13 cellular contexts compared by ENCODE assay signal in genomic region chr17:58270476-58271290, GRCh38. TPM values are rescaled to one million over a fixed set of nuclear protein-coding genes. Genes with fewer than 3 reads are reported as not detected.
A peak's percentile ranks its signal among the peaks of the same experiment; 100 is the strongest.
DNase-seq lines count a peak whose midpoint lies in the region; ATAC-seq and TF ChIP-seq lines count a peak whose summit lies in the region.
"Had no signal": no experiment of that assay in that cellular context is flagged by ENCODE, and none has a peak within 500 bp of the region (broad histone marks: within the 10 kb centered on the region; RNA-seq: fewer than 3 reads in every experiment).

No MANE protein-coding gene starts in this region.

- H2BK5ac ChIP-seq in H9 (ENCODE audit: insufficient read length, low read length) = no peak overlapping the region
- H2BK5ac ChIP-seq in mesenchymal stem cell (ENCODE audit: low read depth, low read length, poor library complexity, severe bottlenecking) = no peak overlapping the region

- H3K4me1 Mint-ChIP-seq in H9 = no peaks in the 10 kb centered on the region
- H3K4me1 Mint-ChIP-seq in natural killer cell treated with Interleukin-12 subunit alpha and Interleukin-12 subunit beta and Interleukin-15 and Interleukin-18, amount 100 ng/mL, for 72 hours (ENCODE audit: low read depth in 2 of 2) = no peaks in the 10 kb centered on the region
- H3K4me1 Mint-ChIP-seq: nephron progenitor cell had no signal

- H3K56ac ChIP-seq in H9 (ENCODE audit: insufficient read length, low read depth, low read length) = no peak overlapping the region

- ATAC-seq in natural killer cell treated with Interleukin-12 subunit alpha and Interleukin-12 subunit beta and Interleukin-15 and Interleukin-18, amount 100 ng/mL, for 72 hours = no peak
- ATAC-seq: gastroesophageal sphincter had no signal

- no peak overlapping the region for H3K27ac ChIP-seq in DOHH2 (ENCODE audit: low read depth, low read length)
- H3K27ac ChIP-seq in H9 (ENCODE audit: insufficient read length, low read depth, low read length) = no peak overlapping the region
- H3K27ac ChIP-seq in mesenchymal stem cell (ENCODE audit: low read length, poor library complexity, severe bottlenecking) = no peak overlapping the region
- H3K27ac ChIP-seq: gastroesophageal sphincter had no signal

- H3F3A ChIP-seq in DOHH2 (ENCODE audit: control insufficient read depth, insufficient read depth) = no peaks in the 10 kb centered on the region

- H3K9ac ChIP-seq in H9 (ENCODE audit: extremely low read depth, insufficient read length, low read length) (no peak overlapping the region), mesenchymal stem cell (ENCODE audit: low read length) (no peak overlapping the region)

- H3K27ac Mint-ChIP-seq in H9 = no peak overlapping the region
- H3K27ac Mint-ChIP-seq in natural killer cell treated with Interleukin-12 subunit alpha and Interleukin-12 subunit beta and Interleukin-15 and Interleukin-18, amount 100 ng/mL, for 72 hours = no peak overlapping the region
- H3K27ac Mint-ChIP-seq: nephron progenitor cell had no signal

- peaks cover 14% of the 10 kb centered on the region for H3K27me3 Mint-ChIP-seq in H9 (ENCODE audit: low read depth)
- H3K27me3 Mint-ChIP-seq in natural killer cell treated with Interleukin-12 subunit alpha and Interleukin-12 subunit beta and Interleukin-15 and Interleukin-18, amount 100 ng/mL, for 72 hours = peaks cover 5 to 6% of the 10 kb centered on the region in 2 donors

- H3K18ac ChIP-seq in H9 (ENCODE audit: insufficient read length, low read depth, low read length) = no peak overlapping the region
- no peak overlapping the region for H3K18ac ChIP-seq in mesenchymal stem cell (ENCODE audit: low read depth in 1 of 2, low read length in 2 of 2)

- no peak overlapping the region for H4K91ac ChIP-seq in H9 (ENCODE audit: insufficient read length, low read depth, low read length)
- H4K91ac ChIP-seq in mesenchymal stem cell (ENCODE audit: low read length) = no peak overlapping the region

- H3K9me2 ChIP-seq in DOHH2 (replicated peaks; ENCODE audit: control insufficient read depth, low read length) = no peaks in the 10 kb centered on the region

- H3K4me2 ChIP-seq in DOHH2 (ENCODE audit: low read length) = no peak overlapping the region
- H3K4me2 ChIP-seq in H9 (ENCODE audit: insufficient read depth, insufficient read length, low read length) = no peak overlapping the region
- no peak overlapping the region for H3K4me2 ChIP-seq in mesenchymal stem cell (ENCODE audit: low read length, poor library complexity, severe bottlenecking)

- H3T11ph ChIP-seq in H9 (ENCODE audit: low read length) = no peak overlapping the region

- H3K9me3 Mint-ChIP-seq in H9 = no peaks in the 10 kb centered on the region
- no peaks in the 10 kb centered on the region for H3K9me3 Mint-ChIP-seq in natural killer cell treated with Interleukin-12 subunit alpha and Interleukin-12 subunit beta and Interleukin-15 and Interleukin-18, amount 100 ng/mL, for 72 hours
- H3K9me3 Mint-ChIP-seq: IgD-negative memory B cell, nephron progenitor cell had no signal

- no CpG with 5 or more reads among the region's 16 CpGs for WGBS in H9 (ENCODE audit: extremely low coverage, insufficient read length, low lambda C conversion rate)
- 85% methylated on average over 16 of the region's 16 CpGs for WGBS in mesenchymal stem cell

- no peak overlapping the region for H2BK12ac ChIP-seq in H9 (ENCODE audit: insufficient read length, low read depth, low read length)
- no peak overlapping the region for H2BK12ac ChIP-seq in mesenchymal stem cell (ENCODE audit: low read length in 2 of 2)

- H3K14ac ChIP-seq in H9 (ENCODE audit: insufficient read depth, low read length) (no peak overlapping the region), mesenchymal stem cell (ENCODE audit: low read length in 2 of 2) (no peak overlapping the region)

- H3K4me3 Mint-ChIP-seq in H9 = no peak overlapping the region; a peak in 1 of 5 replicates
- H3K4me3 Mint-ChIP-seq in natural killer cell treated with Interleukin-12 subunit alpha and Interleukin-12 subunit beta and Interleukin-15 and Interleukin-18, amount 100 ng/mL, for 72 hours = no peak overlapping the region
- H3K4me3 Mint-ChIP-seq: IgD-negative memory B cell, nephron progenitor cell had no signal

- no peaks in the 10 kb centered on the region for H3K79me2 ChIP-seq in DOHH2 (ENCODE audit: control insufficient read depth, low read length)
- H3K79me2 ChIP-seq in H9 (ENCODE audit: insufficient read depth, low read length) = no peaks in the 10 kb centered on the region

- H3K23me2 ChIP-seq in H9 (ENCODE audit: insufficient read length, low read depth, low read length, poor library complexity, severe bottlenecking) = no peaks in the 10 kb centered on the region

- H2AK5ac ChIP-seq in H9 (ENCODE audit: insufficient read length, low read length) = no peak overlapping the region
- no peak overlapping the region for H2AK5ac ChIP-seq in mesenchymal stem cell (ENCODE audit: low read length, severe bottlenecking)

- H4K5ac ChIP-seq in H9 (ENCODE audit: insufficient read length, low read depth, low read length) = peak overlapping the region; percentile 12

- no peaks in the 10 kb centered on the region; a peak in 1 of 7 replicates for H3K36me3 Mint-ChIP-seq in H9 (ENCODE audit: insufficient read depth in 1 of 3, low read depth in 3 of 3)
- H3K36me3 Mint-ChIP-seq in natural killer cell treated with Interleukin-12 subunit alpha and Interleukin-12 subunit beta and Interleukin-15 and Interleukin-18, amount 100 ng/mL, for 72 hours = no peaks in the 10 kb centered on the region

- no peak overlapping the region for H2BK20ac ChIP-seq in H9 (ENCODE audit: low read depth, low read length, poor library complexity, severe bottlenecking)

- no peak overlapping the region for H2BK120ac ChIP-seq in H9 (ENCODE audit: low read depth, low read length, poor library complexity, severe bottlenecking)
- no peak overlapping the region for H2BK120ac ChIP-seq in mesenchymal stem cell (ENCODE audit: low read depth, low read length)

- H2BK15ac ChIP-seq in H9 (ENCODE audit: low read depth, low read length) = no peak overlapping the region
- no peak overlapping the region for H2BK15ac ChIP-seq in mesenchymal stem cell (ENCODE audit: low read depth, poor library complexity, severe bottlenecking)

- H2AFZ ChIP-seq in H9 (ENCODE audit: low read length) = no peak overlapping the region
- H2AFZ ChIP-seq in mesenchymal stem cell (ENCODE audit: low read depth, low read length) = no peak overlapping the region

- H3K36me3 ChIP-seq in DOHH2 (ENCODE audit: control insufficient read depth, low read length) (no peaks in the 10 kb centered on the region), mesenchymal stem cell (ENCODE audit: control insufficient read depth in 1 of 2, insufficient read depth in 2 of 2, low read depth in 1 of 2, low read length in 2 of 2) (no peaks in the 10 kb centered on the region)
- H3K36me3 ChIP-seq: gastroesophageal sphincter had no signal

- H3K4ac ChIP-seq in H9 (ENCODE audit: low read depth, low read length) (no peak overlapping the region), mesenchymal stem cell (ENCODE audit: low read depth in 1 of 2, low read length in 2 of 2) (no peak overlapping the region)

- no peak overlapping the region for H4K8ac ChIP-seq in H9 (replicated peaks; ENCODE audit: insufficient read length, low read depth, low read length)
- peak overlapping the region; percentile 17 for H4K8ac ChIP-seq in mesenchymal stem cell (ENCODE audit: low read length)

- no peaks in the 10 kb centered on the region for H3K4me1 ChIP-seq in DOHH2 (ENCODE audit: control insufficient read depth, low read length)
- H3K4me1 ChIP-seq in H9 (ENCODE audit: insufficient read depth, low read length) = no peaks in the 10 kb centered on the region
- H3K4me1 ChIP-seq in mesenchymal stem cell (ENCODE audit: control insufficient read depth, insufficient read depth, low read depth, low read length) = no peaks in the 10 kb centered on the region
- H3K4me1 ChIP-seq: gastroesophageal sphincter had no signal

- H4K20me1 ChIP-seq in DOHH2 (ENCODE audit: control insufficient read depth, insufficient read depth, low read depth, low read length) (no peaks in the 10 kb centered on the region), H9 (ENCODE audit: control insufficient read depth, insufficient read depth, insufficient read length) (no peaks in the 10 kb centered on the region)

- H3K4me3 ChIP-seq in DOHH2 (ENCODE audit: low read length) (no peak overlapping the region), mesenchymal stem cell (ENCODE audit: insufficient read depth in 1 of 2, low read depth in 1 of 2, low read length in 2 of 2) (no peak overlapping the region)
- H3K4me3 ChIP-seq: gastroesophageal sphincter had no signal

- H3K23ac ChIP-seq in H9 (ENCODE audit: insufficient read length, low read depth, low read length) = no peak overlapping the region
- no peak overlapping the region for H3K23ac ChIP-seq in mesenchymal stem cell (ENCODE audit: low read length in 2 of 2)

- H3K27me3 ChIP-seq in DOHH2 (ENCODE audit: control insufficient read depth, low read length) (peaks cover 15% of the 10 kb centered on the region), H9 (ENCODE audit: insufficient read depth, low read length) (no peaks in the 10 kb centered on the region), mesenchymal stem cell (ENCODE audit: control insufficient read depth in 1 of 2, insufficient read depth in 1 of 2, low read length in 2 of 2) (peaks cover 20 to 43% of the 10 kb centered on the region in 2 experiments)

- H3K79me1 ChIP-seq in H9 (ENCODE audit: insufficient read depth, low read depth, low read length, poor library complexity, severe bottlenecking) = no peaks in the 10 kb centered on the region
- H3K79me1 ChIP-seq in mesenchymal stem cell (replicated peaks; ENCODE audit: low read length, poor library complexity, severe bottlenecking) = no peaks in the 10 kb centered on the region

- H3K9me3 ChIP-seq in DOHH2 (ENCODE audit: control insufficient read depth, insufficient read depth, low read length) = no peaks in the 10 kb centered on the region
- no peaks in the 10 kb centered on the region for H3K9me3 ChIP-seq in H9 (ENCODE audit: control insufficient read depth, low read depth, low read length)
- no peaks in the 10 kb centered on the region for H3K9me3 ChIP-seq in mesenchymal stem cell (ENCODE audit: control insufficient read depth, low read length)
- H3K9me3 ChIP-seq: gastroesophageal sphincter had no signal

- DNase-seq in H9 (peak; percentile 67), mesenchymal stem cell (no peak), T-helper 9 cell (no peak), NCI-H1048 (lab: John Stamatoyannopoulos, UW) (no peak), NCI-H2171 treated with DMSO at 0.1 percent for 48 hours (lab: John Stamatoyannopoulos, UW) (no peak)
- peak; percentile 44 for DNase-seq in activated CD8-positive, alpha-beta memory T cell treated with anti-CD3 and anti-CD28 coated beads, Interleukin-2, amount 50 U/mL, for 48 hours
- DNase-seq in natural killer cell treated with Interleukin-12 subunit alpha and Interleukin-12 subunit beta and Interleukin-15 and Interleukin-18, amount 100 ng/mL, for 72 hours (ENCODE audit: low spot score) = no peak
- DNase-seq: NCI-H2029 treated with DMSO at 0.1 percent for 48 hours; nephron progenitor cell; stimulated activated CD8-positive, alpha-beta memory T cell treated with anti-CD3 and anti-CD28 coated beads, Interleukin-4, amount 100 ng/mL, for 48 hours had no signal

- peak; percentile 56 for TF ChIP-seq CTCF in DOHH2 (IDR thresholded peaks at IDR 0.05; ENCODE audit: low read depth, low read length, poor library complexity, severe bottlenecking)
- TF ChIP-seq CTCF in H9 (conservative IDR thresholded peaks at IDR 0.05) = peak; percentile 61

RNA-seq across cellular contexts. Expression of gene MPO, which starts 10.1 kb away (rescaled TPM):
- total RNA-seq in H9 (2021) = not detected in 2 replicates
- not detected for polyA plus RNA-seq in mesenchymal stem cell (2013, experiment 1 of 2)
- not detected for polyA plus RNA-seq in mesenchymal stem cell (2013, experiment 2 of 2)
- total RNA-seq in natural killer cell treated with Interleukin-12 subunit alpha and Interleukin-12 subunit beta and Interleukin-15 and Interleukin-18, amount 100 ng/mL, for 72 hours = not detected
- polyA plus RNA-seq: IgD-negative memory B cell had no signal

RNA-seq across cellular contexts. Expression of gene LPO, which starts 32.3 kb away (rescaled TPM):
- total RNA-seq in H9 (2021) = 0.11 and 0.17 TPM in 2 replicates
- polyA plus RNA-seq in mesenchymal stem cell (2013, experiment 1 of 2) = not detected
- polyA plus RNA-seq in mesenchymal stem cell (2013, experiment 2 of 2) = not detected
- not detected for total RNA-seq in natural killer cell treated with Interleukin-12 subunit alpha and Interleukin-12 subunit beta and Interleukin-15 and Interleukin-18, amount 100 ng/mL, for 72 hours
- polyA plus RNA-seq: IgD-negative memory B cell had no signal

RNA-seq across cellular contexts. Expression of gene MKS1, which starts 51.6 kb away (rescaled TPM):
- 21.3 and 24.8 TPM in 2 replicates for total RNA-seq in H9 (2021)
- polyA plus RNA-seq in mesenchymal stem cell (2013, experiment 1 of 2) = 5.3 TPM
- polyA plus RNA-seq in mesenchymal stem cell (2013, experiment 2 of 2) = 6.2 TPM
- total RNA-seq in natural killer cell treated with Interleukin-12 subunit alpha and Interleukin-12 subunit beta and Interleukin-15 and Interleukin-18, amount 100 ng/mL, for 72 hours = 10 to 100 TPM; 13.2 to 20.2 TPM

RNA-seq across cellular contexts. Expression of gene TSPOAP1, which starts 57.9 kb away (rescaled TPM):
- 17.3 and 19.0 TPM in 2 replicates for total RNA-seq in H9 (2021)
- polyA plus RNA-seq in mesenchymal stem cell (2013, experiment 1 of 2) = 0.23 TPM
- 0.27 TPM for polyA plus RNA-seq in mesenchymal stem cell (2013, experiment 2 of 2)
- total RNA-seq in natural killer cell treated with Interleukin-12 subunit alpha and Interleukin-12 subunit beta and Interleukin-15 and Interleukin-18, amount 100 ng/mL, for 72 hours = 10 to 100 TPM; 54.0 to 82.3 TPM

Comparison
In these comparisons a context has a peak if more than half of its experiments do, and no peak if none do; other contexts are left out.
1. DNase-seq: peak in H9 (single experiment) and activated CD8-positive, alpha-beta memory T cell treated with anti-CD3 and anti-CD28 coated beads, Interleukin-2, amount 50 U/mL, for 48 hours (single experiment); none in mesenchymal stem cell (single experiment), natural killer cell treated with Interleukin-12 subunit alpha and Interleukin-12 subunit beta and Interleukin-15 and Interleukin-18, amount 100 ng/mL, for 72 hours (single experiment), T-helper 9 cell (single experiment), NCI-H1048 (single experiment) and NCI-H2171 treated with DMSO at 0.1 percent for 48 hours (single experiment).